1 cellular context compared by ENCODE assay signal in the genomic region with DNA sequence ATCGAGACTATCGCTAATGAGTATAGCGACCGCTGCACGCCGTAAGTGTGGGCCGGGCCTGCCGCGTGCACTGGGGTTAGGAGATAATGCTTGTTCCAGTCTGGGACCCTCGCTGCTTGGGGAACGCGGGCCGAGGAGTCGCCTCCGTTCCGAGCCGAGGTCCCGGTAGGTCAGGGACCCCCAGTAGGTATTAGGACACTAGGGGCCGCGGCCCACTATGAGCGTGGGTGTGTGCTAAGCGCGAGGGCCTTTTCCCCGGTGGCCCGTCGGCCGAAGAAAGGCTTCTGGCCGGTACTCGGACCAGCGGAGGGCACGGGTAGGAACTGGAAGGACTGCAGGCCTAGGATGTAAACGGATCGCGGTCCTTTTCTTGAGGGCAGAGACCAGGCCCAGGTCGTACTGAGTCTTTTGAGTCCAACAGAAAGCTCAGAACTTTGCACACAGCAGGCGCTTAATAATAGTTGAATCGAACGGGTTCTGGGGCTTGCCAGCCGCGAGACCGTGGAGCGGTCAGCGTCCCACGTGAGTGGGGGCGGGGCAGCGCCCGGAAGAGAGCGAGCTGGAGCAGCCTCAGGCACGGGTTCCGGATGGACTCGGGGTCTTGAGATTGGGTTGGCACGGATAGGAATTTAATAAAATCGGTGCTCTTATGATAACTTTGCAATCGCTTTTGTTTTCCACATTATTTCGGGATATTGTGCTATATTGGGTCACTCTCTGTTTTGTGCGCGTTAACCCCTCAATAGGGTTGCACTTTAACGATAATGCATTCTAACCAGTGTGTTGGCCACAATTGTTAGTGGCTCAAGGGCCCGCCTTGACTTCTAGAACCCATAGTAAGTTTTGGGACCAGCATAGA.
TF ChIP-seq lines count a peak whose summit lies in the region.

No MANE protein-coding gene starts in this region.

TF ChIP-seq in HepG2, 621 proteins besides CTCF, POLR2A, EP300 and RAD21 (continues in another document):
- TF ChIP-seq BHLHE40 (IDR thresholded peaks at IDR 0.05; ENCODE audit: low read length): peak; percentile 88
- no peak for TF ChIP-seq KLF12 (CRISPR knock-in tag; IDR thresholded peaks at IDR 0.05; ENCODE audit: borderline replicate concordance)
- no peak for TF ChIP-seq DRAP1 (CRISPR knock-in tag; IDR thresholded peaks at IDR 0.05)
- no peak for TF ChIP-seq ZGPAT (CRISPR knock-in tag; IDR thresholded peaks at IDR 0.05)
- no peak for TF ChIP-seq HCFC1 (IDR thresholded peaks at IDR 0.05; ENCODE audit: low read depth, low read length)
- TF ChIP-seq ZNF550 (CRISPR knock-in tag; IDR thresholded peaks at IDR 0.05; ENCODE audit: borderline replicate concordance): no peak
- no peak for TF ChIP-seq THYN1 (CRISPR knock-in tag; IDR thresholded peaks at IDR 0.05; ENCODE audit: borderline replicate concordance, low read depth)
- no peak for TF ChIP-seq PAXIP1 (CRISPR knock-in tag; conservative IDR thresholded peaks at IDR 0.05)
- TF ChIP-seq RORA (CRISPR knock-in tag; IDR thresholded peaks at IDR 0.05): no peak
- TF ChIP-seq ZNF24 (IDR thresholded peaks at IDR 0.05): no peak
- no peak for TF ChIP-seq HIC2 (CRISPR knock-in tag; IDR thresholded peaks at IDR 0.05; ENCODE audit: low read depth)
- TF ChIP-seq SRY (CRISPR knock-in tag; IDR thresholded peaks at IDR 0.05): 0 out of 2 replicates have a peak, but pooled peaks have one; percentile 26
- no peak for TF ChIP-seq ZFP90 (CRISPR knock-in tag; IDR thresholded peaks at IDR 0.05; ENCODE audit: borderline replicate concordance)
- 0 out of 2 replicates have a peak, but pooled peaks have one; percentile 53 for TF ChIP-seq ZNF546 (CRISPR knock-in tag; conservative IDR thresholded peaks at IDR 0.05)
- no peak for TF ChIP-seq ZSCAN12 (CRISPR knock-in tag; IDR thresholded peaks at IDR 0.05)
- peak; percentile 15; the same call in 1 of the 2 replicates for TF ChIP-seq KDM5B (CRISPR knock-in tag; IDR thresholded peaks at IDR 0.05; ENCODE audit: borderline replicate concordance)
- TF ChIP-seq ZNF547 (CRISPR knock-in tag; IDR thresholded peaks at IDR 0.05): no peak; the same call in 1 of the 2 replicates
- no peak for TF ChIP-seq ZNF879 (CRISPR knock-in tag; IDR thresholded peaks at IDR 0.05)
- TF ChIP-seq RFXAP (CRISPR knock-in tag; IDR thresholded peaks at IDR 0.05; ENCODE audit: borderline replicate concordance): no peak; the same call in 1 of the 2 replicates
- no peak for TF ChIP-seq TEAD2 (CRISPR knock-in tag; IDR thresholded peaks at IDR 0.05)
- no peak for TF ChIP-seq ZBTB8A (CRISPR knock-in tag; IDR thresholded peaks at IDR 0.05; ENCODE audit: borderline replicate concordance, low read depth)
- no peak for TF ChIP-seq ZBTB34 (CRISPR knock-in tag; IDR thresholded peaks at IDR 0.05)
- 0 out of 2 replicates have a peak, but pooled peaks have one; percentile 11 for TF ChIP-seq ELF4 (CRISPR knock-in tag; IDR thresholded peaks at IDR 0.05; ENCODE audit: borderline replicate concordance)
- no peak for TF ChIP-seq ZNF431 (CRISPR knock-in tag; IDR thresholded peaks at IDR 0.05; ENCODE audit: borderline replicate concordance, low read depth)
- TF ChIP-seq ZNF7 (CRISPR knock-in tag; IDR thresholded peaks at IDR 0.05): no peak
- no peak for TF ChIP-seq NFKB2 (CRISPR knock-in tag; IDR thresholded peaks at IDR 0.05; ENCODE audit: borderline replicate concordance)
- no peak; the same call in 1 of the 2 replicates for TF ChIP-seq ZNF484 (CRISPR knock-in tag; IDR thresholded peaks at IDR 0.05; ENCODE audit: borderline replicate concordance, low read depth)
- TF ChIP-seq RBM22 (optimal IDR thresholded peaks at IDR 0.05; ENCODE audit: low read length): peak; percentile 22
- TF ChIP-seq ZNF629 (CRISPR knock-in tag; conservative IDR thresholded peaks at IDR 0.05): no peak
- no peak for TF ChIP-seq ZBTB44 (CRISPR knock-in tag; IDR thresholded peaks at IDR 0.05)
- no peak for TF ChIP-seq MTA3 (CRISPR knock-in tag; IDR thresholded peaks at IDR 0.05)
- peak; percentile 39; the same call in 1 of the 2 replicates for TF ChIP-seq ZFX (CRISPR knock-in tag; IDR thresholded peaks at IDR 0.05; ENCODE audit: low read depth)
- no peak; the same call in 1 of the 2 replicates for TF ChIP-seq ZFY (CRISPR knock-in tag; IDR thresholded peaks at IDR 0.05)
- TF ChIP-seq RARG (CRISPR knock-in tag; IDR thresholded peaks at IDR 0.05; ENCODE audit: low read depth): no peak
- no peak for TF ChIP-seq HMG20A (CRISPR knock-in tag; IDR thresholded peaks at IDR 0.05; ENCODE audit: borderline replicate concordance)
- no peak for TF ChIP-seq ZNF207 (IDR thresholded peaks at IDR 0.05; ENCODE audit: borderline replicate concordance)
- no peak; the same call in 1 of the 2 replicates for TF ChIP-seq ZNF274 (CRISPR knock-in tag; IDR thresholded peaks at IDR 0.05)
- no peak for TF ChIP-seq PAWR (CRISPR knock-in tag; IDR thresholded peaks at IDR 0.05; ENCODE audit: borderline replicate concordance)
- TF ChIP-seq AKAP8 (CRISPR knock-in tag; IDR thresholded peaks at IDR 0.05): no peak
- no peak for TF ChIP-seq ATF7-NPFF (CRISPR knock-in tag; IDR thresholded peaks at IDR 0.05; ENCODE audit: low read depth)
- no peak for TF ChIP-seq KLF11 (CRISPR knock-in tag; IDR thresholded peaks at IDR 0.05)
- TF ChIP-seq NFATC3 (CRISPR knock-in tag; IDR thresholded peaks at IDR 0.05): no peak
- TF ChIP-seq ELF1 (CRISPR knock-in tag; IDR thresholded peaks at IDR 0.05): peak; percentile 75
- TF ChIP-seq ZBTB7B (CRISPR knock-in tag; IDR thresholded peaks at IDR 0.05): no peak
- TF ChIP-seq ARID4A (CRISPR knock-in tag; IDR thresholded peaks at IDR 0.05; ENCODE audit: borderline replicate concordance): peak; percentile 8; the same call in 1 of the 2 replicates
- no peak for TF ChIP-seq POGZ (CRISPR knock-in tag; IDR thresholded peaks at IDR 0.05)
- no peak for TF ChIP-seq ZNF296 (CRISPR knock-in tag; conservative IDR thresholded peaks at IDR 0.05)
